Comparison of ENCODE assay signal across 8 cellular contexts in the genomic region with DNA sequence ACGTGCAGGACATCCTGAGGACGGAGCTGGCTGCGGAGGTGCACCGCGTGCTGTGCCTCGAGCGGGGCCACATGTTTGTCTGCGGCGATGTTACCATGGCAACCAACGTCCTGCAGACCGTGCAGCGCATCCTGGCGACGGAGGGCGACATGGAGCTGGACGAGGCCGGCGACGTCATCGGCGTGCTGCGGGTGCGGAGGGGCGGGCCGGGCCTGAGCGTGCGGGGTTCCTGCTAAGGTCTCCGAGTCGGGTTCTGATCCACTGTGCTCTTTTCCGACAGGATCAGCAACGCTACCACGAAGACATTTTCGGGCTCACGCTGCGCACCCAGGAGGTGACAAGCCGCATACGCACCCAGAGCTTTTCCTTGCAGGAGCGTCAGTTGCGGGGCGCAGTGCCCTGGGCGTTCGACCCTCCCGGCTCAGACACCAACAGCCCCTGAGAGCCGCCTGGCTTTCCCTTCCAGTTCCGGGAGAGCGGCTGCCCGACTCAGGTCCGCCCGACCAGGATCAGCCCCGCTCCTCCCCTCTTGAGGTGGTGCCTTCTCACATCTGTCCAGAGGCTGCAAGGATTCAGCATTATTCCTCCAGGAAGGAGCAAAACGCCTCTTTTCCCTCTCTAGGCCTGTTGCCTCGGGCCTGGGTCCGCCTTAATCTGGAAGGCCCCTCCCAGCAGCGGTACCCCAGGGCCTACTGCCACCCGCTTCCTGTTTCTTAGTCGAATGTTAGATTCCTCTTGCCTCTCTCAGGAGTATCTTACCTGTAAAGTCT. TPM values are rescaled to one million over a fixed set of nuclear protein-coding genes. Genes with fewer than 3 reads are reported as not detected.
DNase-seq lines count a peak whose midpoint lies in the region; ATAC-seq and TF ChIP-seq lines count a peak whose summit lies in the region.

No MANE protein-coding gene starts in this region.

- DNase-seq in GM19238 (ENCODE audit: insufficient read length, low spot score), result peak; percentile 46
- peak; percentile 59 for DNase-seq in NCI-H1417 treated with DMSO at 0.1 percent for 48 hours (lab: John Stamatoyannopoulos, UW)
- DNase-seq in activated T-cell treated with anti-CD3 and anti-CD28 coated beads, Interleukin-2, amount 50 U/mL, for 72 hours, result peak; percentile 92 to 94
- peak; percentile 52 for DNase-seq in fibroblast of peridontal ligament (ENCODE audit: extremely low read depth)
- DNase-seq in occipital lobe (lab: John Stamatoyannopoulos, UW), result peak; percentile 62
- DNase-seq in suprapubic skin (ENCODE audit: low spot score in 2 of 2), result peak; percentile 87 to 88
- no peak for DNase-seq in DMS 273 (lab: John Stamatoyannopoulos, UW; ENCODE audit: unreplicated experiment)
- no peak for DNase-seq in NCI-H2227 (lab: John Stamatoyannopoulos, UW; ENCODE audit: unreplicated experiment)

- H3K36me3 ChIP-seq in suprapubic skin, result no peaks in the 10 kb centered on the region

- peak overlapping the region; percentile 96 for H3K27ac Mint-ChIP-seq in activated T-cell treated with anti-CD3 and anti-CD28 coated beads, Interleukin-2, amount 50 U/mL, for 72 hours

- ATAC-seq in activated T-cell treated with anti-CD3 and anti-CD28 coated beads, Interleukin-2, amount 50 U/mL, for 72 hours (replicated peaks in 1 of 2), result peak; percentile 71 to 72

- peaks cover 11% of the 10 kb centered on the region for H3K27me3 Mint-ChIP-seq in activated T-cell treated with anti-CD3 and anti-CD28 coated beads, Interleukin-2, amount 50 U/mL, for 72 hours (ENCODE audit: low read depth)

- peaks cover 78% of the 10 kb centered on the region for H3K4me1 Mint-ChIP-seq in activated T-cell treated with anti-CD3 and anti-CD28 coated beads, Interleukin-2, amount 50 U/mL, for 72 hours (ENCODE audit: low read depth)

- H3K27ac ChIP-seq in suprapubic skin, result no peak overlapping the region

- H3K36me3 Mint-ChIP-seq in activated T-cell treated with anti-CD3 and anti-CD28 coated beads, Interleukin-2, amount 50 U/mL, for 72 hours (ENCODE audit: insufficient read depth in 2 of 2), result peaks cover 0 to 2% of the 10 kb centered on the region in 2 donors

- TF ChIP-seq EP300 in suprapubic skin (IDR thresholded peaks at IDR 0.05), result no peak

- TF ChIP-seq POLR2A in suprapubic skin (IDR thresholded peaks at IDR 0.05), result no peak

- peak overlapping the region; percentile 44 for H3K4me3 ChIP-seq in suprapubic skin

- TF ChIP-seq CTCF in suprapubic skin (IDR thresholded peaks at IDR 0.05), result no peak

- no peaks in the 10 kb centered on the region for H3K9me3 Mint-ChIP-seq in activated T-cell treated with anti-CD3 and anti-CD28 coated beads, Interleukin-2, amount 50 U/mL, for 72 hours

- peaks cover 51% of the 10 kb centered on the region for H3K4me1 ChIP-seq in suprapubic skin

- peak overlapping the region; percentile 87 to 92 for H3K4me3 Mint-ChIP-seq in activated T-cell treated with anti-CD3 and anti-CD28 coated beads, Interleukin-2, amount 50 U/mL, for 72 hours

- peaks cover 61% of the 10 kb centered on the region for H3K27me3 ChIP-seq in suprapubic skin

- 11% methylated on average over 18 of the region's 56 CpGs for WGBS in suprapubic skin

- H3K9me3 ChIP-seq in suprapubic skin, result no peaks in the 10 kb centered on the region

RNA-seq across cellular contexts. Expression of a gene that starts 10.4 kb away (rescaled TPM):
- 10 to 100 TPM in 1 of 2 donors, 1 to 10 TPM in 1; 9.0 to 10.1 TPM for total RNA-seq in activated T-cell treated with anti-CD3 and anti-CD28 coated beads, Interleukin-2, amount 50 U/mL, for 72 hours
- total RNA-seq in occipital lobe, result 1.9 TPM
- 100 to 1,000 TPM in 2 of 4 donors, 10 to 100 TPM in 2; 27.0 to 195 (median 122) TPM for total RNA-seq in suprapubic skin

RNA-seq across cellular contexts. Expression of a gene that starts 14.3 kb away (rescaled TPM):
- total RNA-seq in activated T-cell treated with anti-CD3 and anti-CD28 coated beads, Interleukin-2, amount 50 U/mL, for 72 hours, result 10 to 100 TPM; 46.6 to 49.6 TPM
- total RNA-seq in occipital lobe, result 24.3 TPM
- total RNA-seq in suprapubic skin, result 10 to 100 TPM; 29.5 to 42.3 (median 31.9) TPM

RNA-seq across cellular contexts. Expression of a gene that starts 23.1 kb away (rescaled TPM):
- 1 to 10 TPM; 6.8 to 8.1 TPM for total RNA-seq in activated T-cell treated with anti-CD3 and anti-CD28 coated beads, Interleukin-2, amount 50 U/mL, for 72 hours
- total RNA-seq in occipital lobe (0.78 TPM), suprapubic skin (10 to 100 TPM in 1 of 4 donors, 1 to 10 TPM in 3; 2.6 to 10.9 (median 6.8) TPM)

RNA-seq across cellular contexts. Expression of a gene that starts 34.4 kb away (rescaled TPM):
- 10 to 100 TPM; 14.4 to 15.7 TPM for total RNA-seq in activated T-cell treated with anti-CD3 and anti-CD28 coated beads, Interleukin-2, amount 50 U/mL, for 72 hours
- total RNA-seq in occipital lobe (0.62 TPM), suprapubic skin (1 to 10 TPM; 2.6 to 8.7 (median 4.1) TPM)

RNA-seq across cellular contexts. Expression of a gene that starts 35.8 kb away (rescaled TPM):
- under 1 TPM; 0.72 to 0.77 TPM for total RNA-seq in activated T-cell treated with anti-CD3 and anti-CD28 coated beads, Interleukin-2, amount 50 U/mL, for 72 hours
- 8.0 TPM for total RNA-seq in occipital lobe
- under 1 TPM in 1 of 4 donors, not detected in 3; 0.70 TPM for total RNA-seq in suprapubic skin

Comparison
In these comparisons a context has a peak if more than half of its experiments do, and no peak if none do; other contexts are left out.
1. DNase-seq: peak in GM19238 (single experiment), NCI-H1417 treated with DMSO at 0.1 percent for 48 hours (single experiment), activated T-cell treated with anti-CD3 and anti-CD28 coated beads, Interleukin-2, amount 50 U/mL, for 72 hours (2 of 2), fibroblast of peridontal ligament (single experiment), occipital lobe (single experiment) and suprapubic skin (2 of 2); none in DMS 273 (single experiment) and NCI-H2227 (single experiment).